9 cellular contexts compared by ENCODE assay signal in genomic region chr21:26769613-26770188, GRCh38.
DNase-seq lines count a peak whose midpoint lies in the region; ATAC-seq, FAIRE-seq and TF ChIP-seq lines count a peak whose summit lies in the region.
"Had no signal": no experiment of that assay in that cellular context is flagged by ENCODE, and none has a peak within 500 bp of the region (broad histone marks: within the 10 kb centered on the region; RNA-seq: fewer than 3 reads in every experiment).

No MANE protein-coding gene starts in this region.

- no peak overlapping the region for H3K27ac ChIP-seq in pancreas

- 22 to 30% methylated on average over 6 of the region's 6 CpGs for WGBS in pancreas, 2 donors
- WGBS in lower leg skin, 2 donors, result 25 to 30% methylated on average over 6 of the region's 6 CpGs

- H3K4me1 ChIP-seq in pancreas, result no peaks in the 10 kb centered on the region

- intact Hi-C loops in pancreas (cut with DNase I), result no loop called here
- intact Hi-C loops in lower leg skin (cut with DNase I; ENCODE audit: low total_unique reads), result loop anchor here (5.0 kb wide), 1 partner anchor 923 kb away; no protein-coding TSS in a partner anchor

- H3K4me3 ChIP-seq in pancreas, result no peak overlapping the region
- H3K4me3 ChIP-seq in lower leg skin (ENCODE audit: low read depth, poor library complexity, severe bottlenecking), result no peak overlapping the region
- H3K4me3 ChIP-seq: K562 had no signal

- FAIRE-seq in pancreas (lab: Jason Lieb, UNC), result peak; percentile 84
- FAIRE-seq: K562 had no signal

- no peaks in the 10 kb centered on the region for H3K27me3 ChIP-seq in pancreas

- H3K9me3 ChIP-seq in pancreas, result no peaks in the 10 kb centered on the region

- no peaks in the 10 kb centered on the region for H3K36me3 ChIP-seq in pancreas

- no peak for TF ChIP-seq POLR2A in lower leg skin (IDR thresholded peaks at IDR 0.05)

- DNase-seq in GM04504 (ENCODE audit: low read depth) (peak; percentile 26), NCI-H69 (lab: John Stamatoyannopoulos, UW) (peak; percentile 46), dermis microvascular lymphatic vessel endothelial cell (ENCODE audit: low read depth in 2 of 2) (peak; percentile 15 to 46), pancreas (no peak), NCI-H345 treated with DMSO at 0.1 percent for 48 hours (lab: John Stamatoyannopoulos, UW; ENCODE audit: unreplicated experiment) (no peak), lower leg skin (ENCODE audit: low spot score in 2 of 2) (no peak), germinal center (ENCODE audit: low spot score) (no peak)

- TF ChIP-seq CTCF in pancreas (IDR thresholded peaks at IDR 0.05), result peak in 3 of 4 donors; percentile 35 to 56 (median 39)
- no peak for TF ChIP-seq CTCF in lower leg skin (IDR thresholded peaks at IDR 0.05)

- peak in 2 of 4 donors; percentile 37 to 64 for ATAC-seq in pancreas
- no peak for ATAC-seq in GM21390 (IDR thresholded peaks at IDR 0.05; ENCODE audit: unreplicated experiment)
- ATAC-seq: K562 had no signal

Comparison
In these comparisons a context has a peak if more than half of its experiments do, and no peak if none do; other contexts are left out.
1. DNase-seq: peak in GM04504 (single experiment), NCI-H69 (single experiment) and dermis microvascular lymphatic vessel endothelial cell (2 of 2); none in pancreas (0 of 6), NCI-H345 treated with DMSO at 0.1 percent for 48 hours (single experiment), lower leg skin (0 of 2) and germinal center (single experiment).
2. CTCF ChIP-seq: peak in pancreas (3 of 4); none in lower leg skin (0 of 3).